Comparison of ENCODE assay signal across 8 cellular contexts in genomic region chr5:134554319-134555222, GRCh38. TPM values are rescaled to one million over a fixed set of nuclear protein-coding genes. Genes with fewer than 3 reads are reported as not detected.
A peak's percentile ranks its signal among the peaks of the same experiment; 100 is the strongest.
DNase-seq lines count a peak whose midpoint lies in the region; ATAC-seq and TF ChIP-seq lines count a peak whose summit lies in the region.

No MANE protein-coding gene starts in this region.

- peak overlapping the region; percentile 95 for H3K27ac Mint-ChIP-seq in CD4-positive, alpha-beta T cell

- H3K4me1 ChIP-seq in Karpas-422 (ENCODE audit: low read length) (peaks cover 62% of the 10 kb centered on the region), sigmoid colon (peaks cover 0 to 56% (median 49%) of the 10 kb centered on the region in 4 donors)

- H3K4me2 ChIP-seq in Karpas-422 (ENCODE audit: low read depth, low read length, poor library complexity, severe bottlenecking): peak overlapping the region; percentile 12

- POLR2A ChIA-PET in CD4-positive, alpha-beta T cell (lab: Charles Lee): interaction anchor here (0.7 to 3.1 kb wide), 7 partner anchors 10 to 328 kb away, joined by 3 to 29 read pairs (median 4); partner anchors contain the start of genes JADE2, PPP2CA and UBE2B

- no peak overlapping the region for H2AFZ ChIP-seq in Karpas-422 (ENCODE audit: low read length)

- no peak for TF ChIP-seq POLR2A in sigmoid colon (IDR thresholded peaks at IDR 0.05)

- ATAC-seq in CD4-positive, alpha-beta T cell (ENCODE audit: poor library complexity): peak; percentile 49
- ATAC-seq in GM21390 (IDR thresholded peaks at IDR 0.05; ENCODE audit: unreplicated experiment): peak; percentile 43
- peak; percentile 44 to 52 for ATAC-seq in activated T-cell treated with anti-CD3 and anti-CD28 coated beads, Interleukin-2, amount 50 U/mL, for 4 hours

- peaks cover 8% of the 10 kb centered on the region; the same call in 1 of the 2 replicates for H4K20me1 ChIP-seq in Karpas-422 (ENCODE audit: insufficient read depth, low read depth, low read length)

- TF ChIP-seq CTCF in CD4-positive, alpha-beta T cell (IDR thresholded peaks at IDR 0.05): no peak
- peak in 1 of 4 experiments; percentile 34 for TF ChIP-seq CTCF in sigmoid colon (IDR thresholded peaks at IDR 0.05)

- peak in 3 of 4 donors; percentile 56 to 94 (median 71) for TF ChIP-seq EP300 in sigmoid colon (IDR thresholded peaks at IDR 0.05)

- H3K9ac ChIP-seq in Karpas-422 (ENCODE audit: low read length): peak overlapping the region; percentile 45

- no peaks in the 10 kb centered on the region for H3K9me3 ChIP-seq in CD4-positive, alpha-beta T cell (ENCODE audit: control insufficient read depth, low read length)
- no peaks in the 10 kb centered on the region for H3K9me3 ChIP-seq in Karpas-422 (ENCODE audit: low read length)
- no peaks in the 10 kb centered on the region for H3K9me3 ChIP-seq in sigmoid colon

- intact Hi-C loops in CD4-positive, alpha-beta T cell (cut with DNase I, micrococcal nuclease): loop anchor here in 1 of 2 experiments (2.0 kb wide), 1 partner anchor 28 kb away; no protein-coding TSS in a partner anchor
- intact Hi-C loops in sigmoid colon (cut with DNase I): no loop called here

- H3K36me3 Mint-ChIP-seq in CD4-positive, alpha-beta T cell (ENCODE audit: low read depth): peaks cover 83% of the 10 kb centered on the region
- peaks cover 20% of the 10 kb centered on the region for H3K36me3 Mint-ChIP-seq in activated T-cell treated with anti-CD3 and anti-CD28 coated beads, Interleukin-2, amount 50 U/mL, for 4 hours (ENCODE audit: insufficient read depth)

- H3K9me3 Mint-ChIP-seq in CD4-positive, alpha-beta T cell: no peaks in the 10 kb centered on the region
- H3K9me3 Mint-ChIP-seq in activated T-cell treated with anti-CD3 and anti-CD28 coated beads, Interleukin-2, amount 50 U/mL, for 4 hours: no peaks in the 10 kb centered on the region

- H3K27me3 Mint-ChIP-seq in CD4-positive, alpha-beta T cell: no peaks in the 10 kb centered on the region
- no peaks in the 10 kb centered on the region for H3K27me3 Mint-ChIP-seq in activated T-cell treated with anti-CD3 and anti-CD28 coated beads, Interleukin-2, amount 50 U/mL, for 4 hours (ENCODE audit: low read depth)

- no peak overlapping the region for H3K4me3 ChIP-seq in Karpas-422 (ENCODE audit: low read length)
- no peak overlapping the region for H3K4me3 ChIP-seq in sigmoid colon

- peak overlapping the region; percentile 77 for H3K27ac ChIP-seq in CD4-positive, alpha-beta T cell (ENCODE audit: low read depth, low read length)
- peak overlapping the region; percentile 98 for H3K27ac ChIP-seq in Karpas-422 (ENCODE audit: low read length)
- H3K27ac ChIP-seq in sigmoid colon: peak overlapping the region; percentile 67 to 86 (median 82)

- H3K9me2 ChIP-seq in Karpas-422 (replicated peaks; ENCODE audit: insufficient read depth, low read length): no peaks in the 10 kb centered on the region

- H3K27me3 ChIP-seq in CD4-positive, alpha-beta T cell (ENCODE audit: control insufficient read depth, insufficient read depth, low read length): no peaks in the 10 kb centered on the region
- H3K27me3 ChIP-seq in Karpas-422 (ENCODE audit: low read length): no peaks in the 10 kb centered on the region
- H3K27me3 ChIP-seq in sigmoid colon: no peaks in the 10 kb centered on the region

- peaks cover 59% of the 10 kb centered on the region for H3K79me2 ChIP-seq in Karpas-422 (ENCODE audit: low read length)

- H3K36me3 ChIP-seq in Karpas-422 (ENCODE audit: insufficient read depth, low read length) (peaks cover 56% of the 10 kb centered on the region), sigmoid colon (peaks cover 0 to 49% (median 4%) of the 10 kb centered on the region in 4 donors)

- peaks cover 57% of the 10 kb centered on the region for H3K4me1 Mint-ChIP-seq in CD4-positive, alpha-beta T cell (ENCODE audit: low read depth)
- peaks cover 50% of the 10 kb centered on the region for H3K4me1 Mint-ChIP-seq in activated T-cell treated with anti-CD3 and anti-CD28 coated beads, Interleukin-2, amount 50 U/mL, for 4 hours (ENCODE audit: low read depth)

- 44% methylated on average over 15 of the region's 15 CpGs for WGBS in sigmoid colon, 2 donors

- peak in 6 of 10 experiments; percentile 16 to 27 (median 22) for DNase-seq in CD4-positive, alpha-beta T cell
- DNase-seq in Karpas-422: peak; percentile 67
- DNase-seq in activated T-cell treated with anti-CD3 and anti-CD28 coated beads, Interleukin-2, amount 50 U/mL, for 4 hours: peak; percentile 36
- DNase-seq in germinal center (ENCODE audit: low spot score): peak; percentile 69
- peak; percentile 92 for DNase-seq in sigmoid colon
- DNase-seq in NCI-H1105 (lab: John Stamatoyannopoulos, UW): no peak
- no peak for DNase-seq in COLO668 (lab: John Stamatoyannopoulos, UW; ENCODE audit: unreplicated experiment)

- H3K4me3 Mint-ChIP-seq in CD4-positive, alpha-beta T cell: peak overlapping the region; percentile 30
- H3K4me3 Mint-ChIP-seq in activated T-cell treated with anti-CD3 and anti-CD28 coated beads, Interleukin-2, amount 50 U/mL, for 4 hours: peak overlapping the region; percentile 61

- CTCF ChIA-PET in CD4-positive, alpha-beta T cell (lab: Charles Lee): interaction anchor here (0.8 to 3.2 kb wide), 10 partner anchors 11 to 188 kb away, joined by 3 to 22 read pairs (median 5); partner anchors contain the start of genes CDKL3 and CDKN2AIPNL

RNA-seq across cellular contexts. Expression of gene JADE2, which starts 29.1 kb away (rescaled TPM):
- total RNA-seq in CD4-positive, alpha-beta T cell: 100 to 1,000 TPM; 120 to 124 TPM
- total RNA-seq in Karpas-422 (2014; rRNA removed; shearing (Covaris generic); ENCODE audit: low replicate concordance): 82.1 and 139 TPM in 2 replicates
- total RNA-seq in activated T-cell treated with anti-CD3 and anti-CD28 coated beads, Interleukin-2, amount 50 U/mL, for 4 hours: 10 to 100 TPM; 73.6 to 83.6 (median 76.8) TPM
- 10 to 100 TPM; 38.5 to 53.8 (median 44.7) TPM for total RNA-seq in sigmoid colon
- 10 to 100 TPM in 1 of 3 donors, 1 to 10 TPM in 2; 4.9 to 34.5 (median 6.0) TPM for polyA plus RNA-seq in sigmoid colon

Comparison
In these comparisons a context has a peak if more than half of its experiments do, and no peak if none do; other contexts are left out.
1. DNase-seq: peak in CD4-positive, alpha-beta T cell (6 of 10), Karpas-422 (single experiment), activated T-cell treated with anti-CD3 and anti-CD28 coated beads, Interleukin-2, amount 50 U/mL, for 4 hours (single experiment), germinal center (single experiment) and sigmoid colon (single experiment); none in NCI-H1105 (single experiment) and COLO668 (single experiment).
2. Peak in every context shown above with its lines, with median percentiles within 50 percentile points of each other: ATAC-seq and H3K27ac ChIP-seq.